Comparison of ENCODE assay signal across 12 cellular contexts in genomic region chr3:149726716-149727407, GRCh38. TPM values are rescaled to one million over a fixed set of nuclear protein-coding genes. Genes with fewer than 3 reads are reported as not detected.
DNase-seq lines count a peak whose midpoint lies in the region; ATAC-seq lines count a peak whose summit lies in the region.
"Had no signal": no experiment of that assay in that cellular context is flagged by ENCODE, and none has a peak within 500 bp of the region (broad histone marks: within the 10 kb centered on the region; RNA-seq: fewer than 3 reads in every experiment).

No MANE protein-coding gene starts in this region.

- no peaks in the 10 kb centered on the region for H3K4me1 Mint-ChIP-seq in activated T-cell treated with anti-CD3 and anti-CD28 coated beads, Interleukin-2, amount 50 U/mL, for 4 hours (ENCODE audit: low read depth)
- H3K4me1 Mint-ChIP-seq: naive thymus-derived CD8-positive, alpha-beta T cell had no signal

- H3K4me3 Mint-ChIP-seq in activated T-cell treated with anti-CD3 and anti-CD28 coated beads, Interleukin-2, amount 50 U/mL, for 4 hours = no peak overlapping the region
- H3K4me3 Mint-ChIP-seq: naive thymus-derived CD8-positive, alpha-beta T cell had no signal

- peak; percentile 65 to 71 for ATAC-seq in activated T-cell treated with anti-CD3 and anti-CD28 coated beads, Interleukin-2, amount 50 U/mL, for 4 hours
- ATAC-seq in GM21576 (IDR thresholded peaks at IDR 0.05; ENCODE audit: unreplicated experiment) = peak; percentile 58
- ATAC-seq in HG03342 (IDR thresholded peaks at IDR 0.05; ENCODE audit: unreplicated experiment) = peak; percentile 78
- peak; percentile 59 for ATAC-seq in stimulated activated naive CD8-positive, alpha-beta T cell treated with anti-CD3 and anti-CD28 coated beads, Interleukin-15, Interleukin-2, amounts not matched to agents 100 U/mL and 50 U/mL, for 24 hours
- ATAC-seq: naive thymus-derived CD8-positive, alpha-beta T cell had no signal

- H3K27me3 Mint-ChIP-seq in activated T-cell treated with anti-CD3 and anti-CD28 coated beads, Interleukin-2, amount 50 U/mL, for 4 hours (ENCODE audit: low read depth) = no peaks in the 10 kb centered on the region

- peaks cover 5% of the 10 kb centered on the region for H3K36me3 Mint-ChIP-seq in activated T-cell treated with anti-CD3 and anti-CD28 coated beads, Interleukin-2, amount 50 U/mL, for 4 hours (ENCODE audit: insufficient read depth)

- peaks cover 10% of the 10 kb centered on the region for H3K9me3 Mint-ChIP-seq in activated T-cell treated with anti-CD3 and anti-CD28 coated beads, Interleukin-2, amount 50 U/mL, for 4 hours

- DNase-seq in activated T-cell treated with anti-CD3 and anti-CD28 coated beads, Interleukin-2, amount 50 U/mL, for 4 hours = no peak
- DNase-seq in activated T-cell treated with anti-CD3 and anti-CD28 coated beads for 4 hours (no peak), NCI-H2196 (lab: John Stamatoyannopoulos, UW; ENCODE audit: unreplicated experiment) (no peak)
- DNase-seq in stimulated activated naive CD8-positive, alpha-beta T cell treated with anti-CD3 and anti-CD28 coated beads, Interleukin-15, Interleukin-2, amounts not matched to agents 100 U/mL and 50 U/mL, for 24 hours = no peak
- no peak for DNase-seq in activated effector memory CD4-positive, alpha-beta T cell treated with anti-CD3 and anti-CD28 coated beads, Interleukin-2, amount 50 U/mL, for 16 hours
- DNase-seq in stimulated activated CD8-positive, alpha-beta memory T cell treated with anti-CD3 and anti-CD28 coated beads, Interleukin-4, amount 100 ng/mL, for 48 hours = no peak
- DNase-seq: DND-41; KBM-7; naive thymus-derived CD8-positive, alpha-beta T cell; SHP77 had no signal

RNA-seq across cellular contexts. Expression of gene COMMD2, which starts 25.4 kb away (rescaled TPM):
- 10 to 100 TPM; 41.3 to 44.5 (median 44.1) TPM for total RNA-seq in activated T-cell treated with anti-CD3 and anti-CD28 coated beads, Interleukin-2, amount 50 U/mL, for 4 hours
